Comparison of ENCODE assay signal across 11 cellular contexts in the genomic region with DNA sequence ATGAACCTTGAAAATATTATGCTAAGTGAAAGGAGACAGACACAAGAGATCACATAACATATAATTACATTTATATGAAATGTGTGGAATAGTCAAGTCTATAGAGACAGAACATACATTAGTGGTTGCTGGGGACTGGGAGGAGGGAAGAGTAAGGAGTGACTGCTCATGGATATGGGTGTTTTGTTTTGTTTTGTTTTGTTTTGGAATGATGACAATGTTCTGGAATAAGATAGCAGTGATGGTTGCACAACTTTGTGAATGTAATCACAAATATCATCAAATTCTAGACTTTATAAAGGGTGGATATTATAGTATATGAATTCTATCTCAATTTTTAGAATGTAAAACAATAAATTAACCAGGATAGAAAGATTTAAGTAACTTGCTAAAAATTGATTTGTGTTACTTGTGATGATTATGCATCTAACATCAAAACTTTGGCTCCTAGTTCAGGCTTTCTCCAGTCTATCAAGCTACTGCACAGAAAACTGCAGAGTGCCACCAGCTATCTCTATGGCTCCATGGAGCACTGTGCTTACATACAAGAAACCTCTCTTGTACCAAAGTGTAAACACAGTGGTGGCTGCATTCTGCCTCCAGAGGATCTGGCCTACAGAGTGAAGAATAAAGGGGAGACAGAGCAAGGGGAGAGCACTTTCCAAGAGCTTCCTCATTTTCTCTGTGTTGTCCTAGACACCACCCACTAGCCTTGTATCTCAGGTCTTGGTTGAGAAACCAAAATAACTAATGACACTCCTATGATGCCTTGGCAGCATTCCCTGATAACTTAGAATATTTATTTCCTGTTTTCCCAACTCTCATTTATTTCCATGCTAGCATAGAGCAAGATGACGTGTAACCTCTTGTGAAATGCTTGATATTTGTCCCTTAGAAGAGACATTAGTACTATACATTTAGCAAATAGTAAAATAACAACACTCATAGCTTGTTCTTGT. TPM values are rescaled to one million over a fixed set of nuclear protein-coding genes. Genes with fewer than 3 reads are reported as not detected.
DNase-seq lines count a peak whose midpoint lies in the region; ATAC-seq, FAIRE-seq and TF ChIP-seq lines count a peak whose summit lies in the region.
"Had no signal": no experiment of that assay in that cellular context is flagged by ENCODE, and none has a peak within 500 bp of the region (broad histone marks: within the 10 kb centered on the region; RNA-seq: fewer than 3 reads in every experiment).

No MANE protein-coding gene starts in this region.

- no peaks in the 10 kb centered on the region for H3K79me2 ChIP-seq in endothelial cell of umbilical vein (ENCODE audit: control insufficient read depth, insufficient read depth, low read length)

- no TSS peak for BruUV-seq in endothelial cell of umbilical vein (replicated peaks; lab: Mats Ljungman, UMichigan)

- no peaks in the 10 kb centered on the region for H3K27me3 ChIP-seq in endothelial cell of umbilical vein (ENCODE audit: control insufficient read depth in 2 of 2, insufficient read depth in 2 of 2, low read length in 2 of 2)
- H3K27me3 ChIP-seq in transverse colon: no peaks in the 10 kb centered on the region

- DNase-seq in M059J (ENCODE audit: low read depth): peak; percentile 95
- DNase-seq in endothelial cell of umbilical vein (ENCODE audit: low read depth, low spot score): peak; percentile 58
- peak; percentile 69 to 91 for DNase-seq in lung microvascular endothelial cell (ENCODE audit: low read depth in 2 of 2)
- DNase-seq in transverse colon: no peak
- DNase-seq in KG1 (lab: John Stamatoyannopoulos, UW): no peak
- DNase-seq in NCI-H2171 (lab: John Stamatoyannopoulos, UW): no peak
- DNase-seq: immature natural killer cell had no signal

- dilution Hi-C loops in endothelial cell of umbilical vein (cut with MboI; ENCODE audit: extremely low pct_ligation_motif_present, low sequenced_read_pairs): no loop called here

- TF ChIP-seq POLR2A in endothelial cell of umbilical vein (IDR thresholded peaks at IDR 0.05; ENCODE audit: low read depth, low read length) (no peak), transverse colon (IDR thresholded peaks at IDR 0.05) (no peak)

- H3K4me3 ChIP-seq in endothelial cell of umbilical vein (replicated peaks in 1 of 3; ENCODE audit: insufficient read depth in 1 of 3, low read depth in 1 of 3, low read length in 3 of 3): no peak overlapping the region
- H3K4me3 ChIP-seq in transverse colon: no peak overlapping the region
- H3K4me3 ChIP-seq: GM12878 had no signal

- FAIRE-seq in endothelial cell of umbilical vein (lab: Jason Lieb, UNC): peak; percentile 70
- FAIRE-seq: GM12878 had no signal

- in situ Hi-C loops in transverse colon (cut with MboI; ENCODE audit: low pct_ligation_motif_present in 1 of 4, low pct_unique_long_range_greater_than_20kb in 1 of 4, low sequenced_read_pairs in 3 of 4): no loop called here

- WGBS in transverse colon (ENCODE audit: low coverage in 1 of 2), 2 donors: 40 to 58% methylated on average over 1 of the region's 1 CpG

- H3K4me2 ChIP-seq in endothelial cell of umbilical vein (ENCODE audit: insufficient read depth, low read length): no peak overlapping the region

- peaks cover 3% of the 10 kb centered on the region for H3K4me1 ChIP-seq in endothelial cell of umbilical vein (ENCODE audit: control insufficient read depth, extremely low read depth, insufficient read depth, low read length)
- H3K4me1 ChIP-seq in transverse colon: peaks cover 0 to 21% (median 5%) of the 10 kb centered on the region in 4 donors

- TF ChIP-seq CTCF in endothelial cell of umbilical vein (IDR thresholded peaks at IDR 0.05; ENCODE audit: extremely low read depth in 1 of 2, insufficient read depth in 1 of 2, low read depth in 1 of 2, low read length in 2 of 2) (no peak), transverse colon (IDR thresholded peaks at IDR 0.05) (no peak)

- CTCF ChIA-PET in endothelial cell of umbilical vein (lab: Charles Lee): interaction anchor here (1.2 to 1.9 kb wide), 2 partner anchors 10 to 59 kb away, joined by 4 to 6 read pairs; no protein-coding TSS in a partner anchor

- H2AFZ ChIP-seq in endothelial cell of umbilical vein (ENCODE audit: low read depth, low read length): peak overlapping the region; percentile 46

- no peaks in the 10 kb centered on the region for H4K20me1 ChIP-seq in endothelial cell of umbilical vein (replicated peaks; ENCODE audit: control insufficient read depth, extremely low read depth, insufficient read depth, low read length)

- no peak for ATAC-seq in GM19324 (IDR thresholded peaks at IDR 0.05; ENCODE audit: low FRiP score, unreplicated experiment)
- ATAC-seq in GM21360 (IDR thresholded peaks at IDR 0.05; ENCODE audit: unreplicated experiment): no peak
- ATAC-seq: activated T-helper 17 cell treated with anti-CD3 and anti-CD28 coated beads, Interleukin-2, amount 50 U/mL, for 72 hours; GM12878 had no signal

- no peak overlapping the region for H3K9ac ChIP-seq in endothelial cell of umbilical vein (replicated peaks; ENCODE audit: extremely low read depth, insufficient read depth, low read length)

- POLR2A ChIA-PET in endothelial cell of umbilical vein (lab: Charles Lee): no interaction called here

- intact Hi-C loops in endothelial cell of umbilical vein (cut with micrococcal nuclease) (no loop called here), transverse colon (cut with DNase I; ENCODE audit: low total_unique reads) (no loop called here)

- no peak overlapping the region for H3K27ac ChIP-seq in endothelial cell of umbilical vein (ENCODE audit: insufficient read depth, low read depth, low read length)
- H3K27ac ChIP-seq in transverse colon: peak overlapping the region; percentile 70 to 82 (median 77)

- no peak for TF ChIP-seq EP300 in transverse colon (IDR thresholded peaks at IDR 0.05; ENCODE audit: low read depth)

- no peaks in the 10 kb centered on the region for H3K9me1 ChIP-seq in endothelial cell of umbilical vein (replicated peaks; ENCODE audit: control insufficient read depth, extremely low read depth, insufficient read depth, low read length)

- no peaks in the 10 kb centered on the region for H3K9me3 ChIP-seq in endothelial cell of umbilical vein (replicated peaks; ENCODE audit: control insufficient read depth, insufficient read depth, low read length)
- H3K9me3 ChIP-seq in transverse colon: no peaks in the 10 kb centered on the region

- H3K36me3 ChIP-seq in endothelial cell of umbilical vein (ENCODE audit: control insufficient read depth in 2 of 2, extremely low read depth in 1 of 2, insufficient read depth in 2 of 2, low read length in 2 of 2) (no peaks in the 10 kb centered on the region), transverse colon (no peaks in the 10 kb centered on the region)

TF ChIP-seq in endothelial cell of umbilical vein, 7 proteins besides CTCF, POLR2A, EP300 and RAD21:
- no peak for TF ChIP-seq MYC (IDR thresholded peaks at IDR 0.05; ENCODE audit: low read depth, low read length)
- TF ChIP-seq, protein P1, sequence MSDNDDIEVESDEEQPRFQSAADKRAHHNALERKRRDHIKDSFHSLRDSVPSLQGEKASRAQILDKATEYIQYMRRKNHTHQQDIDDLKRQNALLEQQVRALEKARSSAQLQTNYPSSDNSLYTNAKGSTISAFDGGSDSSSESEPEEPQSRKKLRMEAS (IDR thresholded peaks at IDR 0.05; ENCODE audit: insufficient read depth, insufficient read length): no peak
- TF ChIP-seq POLR2AphosphoS5 (IDR thresholded peaks at IDR 0.05; ENCODE audit: insufficient read depth, low read depth, low read length): no peak
- TF ChIP-seq FOS (IDR thresholded peaks at IDR 0.05; ENCODE audit: borderline replicate concordance, insufficient read depth, low read length): no peak
- no peak for TF ChIP-seq JUN (IDR thresholded peaks at IDR 0.05; ENCODE audit: borderline replicate concordance, insufficient read depth, insufficient read length, low read depth)
- TF ChIP-seq EZH2 (IDR thresholded peaks at IDR 0.05; ENCODE audit: borderline replicate concordance, low read depth, low read length, severe bottlenecking): no peak
- TF ChIP-seq GATA2 (IDR thresholded peaks at IDR 0.05; ENCODE audit: insufficient read depth, insufficient read length, low read depth, low read length): no peak

RNA-seq across cellular contexts. Expression of a gene that starts 57.1 kb away (rescaled TPM):
- total RNA-seq in M059J (2014; rRNA removed; shearing (Covaris generic)): 63.7 and 89.3 TPM in 2 replicates
- total RNA-seq in endothelial cell of umbilical vein (72.0 and 104 TPM in 2 replicates), lung microvascular endothelial cell (32.5 and 50.6 TPM in 2 replicates), transverse colon (10 to 100 TPM; 20.3 to 43.8 (median 24.5) TPM)
- 22.4 and 25.1 TPM in 2 replicates for polyA plus RNA-seq in endothelial cell of umbilical vein
- polyA plus RNA-seq in endothelial cell of umbilical vein (2011; cell fraction: cytosol; rRNA removed): 14.1 and 16.0 TPM in 2 replicates
- polyA plus RNA-seq in endothelial cell of umbilical vein (2011; cell fraction: nucleus; rRNA removed): 135 and 139 TPM in 2 replicates
- polyA plus RNA-seq in endothelial cell of umbilical vein (2012): 33.8 and 56.8 TPM in 2 replicates
- 130 and 132 TPM in 2 replicates for polyA minus RNA-seq in endothelial cell of umbilical vein
- polyA minus RNA-seq in endothelial cell of umbilical vein (2011; cell fraction: cytosol; rRNA and poly(A)+ RNA removed): 29.8 TPM
- polyA minus RNA-seq in endothelial cell of umbilical vein (2011; cell fraction: nucleus; rRNA and poly(A)+ RNA removed): 305 and 404 TPM in 2 replicates

Comparison
In these comparisons a context has a peak if more than half of its experiments do, and no peak if none do; other contexts are left out.
1. DNase-seq: peak in M059J (single experiment), endothelial cell of umbilical vein (single experiment) and lung microvascular endothelial cell (2 of 2); none in transverse colon (single experiment), KG1 (single experiment) and NCI-H2171 (single experiment).